8 cellular contexts compared by ENCODE assay signal in genomic region chr12:51923506-51924365, GRCh38. TPM values are rescaled to one million over a fixed set of nuclear protein-coding genes. Genes with fewer than 3 reads are reported as not detected.
DNase-seq lines count a peak whose midpoint lies in the region; ATAC-seq and TF ChIP-seq lines count a peak whose summit lies in the region.

No MANE protein-coding gene starts in this region.

- H3K4me1 Mint-ChIP-seq in activated CD8-positive, alpha-beta memory T cell treated with anti-CD3 and anti-CD28 coated beads, Interleukin-2, amount 10 ng/mL, durations not matched to agents 7 days and 5 days = peaks cover 4% of the 10 kb centered on the region
- peaks cover 59% of the 10 kb centered on the region for H3K4me1 Mint-ChIP-seq in nephron progenitor cell

- H3K27me3 ChIP-seq in esophagus (ENCODE audit: control insufficient read depth in 1 of 2, insufficient read depth in 2 of 2, low read length in 2 of 2) = no peaks in the 10 kb centered on the region
- peaks cover 6 to 9% of the 10 kb centered on the region in 2 donors for H3K27me3 ChIP-seq in stomach smooth muscle (ENCODE audit: control insufficient read depth in 1 of 2, insufficient read depth in 2 of 2, low read length in 2 of 2)

- peak overlapping the region; percentile 20; the same call in 1 of the 2 replicates for H3K4me3 ChIP-seq in AG10803 (ENCODE audit: low read length)
- H3K4me3 ChIP-seq in esophagus (ENCODE audit: low read depth in 1 of 2, low read length in 2 of 2) = no peak overlapping the region
- H3K4me3 ChIP-seq in stomach smooth muscle (ENCODE audit: low read length in 2 of 2) = peak overlapping the region in 1 of 2 donors; percentile 35

- CTCF ChIA-PET in activated CD8-positive, alpha-beta memory T cell treated with anti-CD3 and anti-CD28 coated beads, Interleukin-2, amount 10 ng/mL, durations not matched to agents 7 days and 5 days (lab: Charles Lee) = interaction anchor here (0.7 to 7.1 kb wide), 15 partner anchors 10 to 314 kb away, joined by 3 to 43 read pairs (median 5); partner anchors contain the start of gene ACVRL1

- H3K9me3 Mint-ChIP-seq in activated CD8-positive, alpha-beta memory T cell treated with anti-CD3 and anti-CD28 coated beads, Interleukin-2, amount 10 ng/mL, durations not matched to agents 7 days and 5 days (ENCODE audit: low read depth) = no peaks in the 10 kb centered on the region
- no peaks in the 10 kb centered on the region for H3K9me3 Mint-ChIP-seq in nephron progenitor cell

- H3K4me1 ChIP-seq in esophagus (ENCODE audit: control insufficient read depth in 2 of 2, insufficient read depth in 2 of 2, low read length in 1 of 2) (peaks cover 0 to 9% of the 10 kb centered on the region in 2 donors), stomach smooth muscle (ENCODE audit: control insufficient read depth, insufficient read depth, low read length) (peaks cover 14% of the 10 kb centered on the region)

- peaks cover 7% of the 10 kb centered on the region for H3K27me3 Mint-ChIP-seq in activated CD8-positive, alpha-beta memory T cell treated with anti-CD3 and anti-CD28 coated beads, Interleukin-2, amount 10 ng/mL, durations not matched to agents 7 days and 5 days
- peaks cover 15% of the 10 kb centered on the region for H3K27me3 Mint-ChIP-seq in nephron progenitor cell (ENCODE audit: low read depth, poor library complexity)

- H3K27ac Mint-ChIP-seq in activated CD8-positive, alpha-beta memory T cell treated with anti-CD3 and anti-CD28 coated beads, Interleukin-2, amount 10 ng/mL, durations not matched to agents 7 days and 5 days = no peak overlapping the region
- no peak overlapping the region for H3K27ac Mint-ChIP-seq in nephron progenitor cell

- H3K4me3 Mint-ChIP-seq in activated CD8-positive, alpha-beta memory T cell treated with anti-CD3 and anti-CD28 coated beads, Interleukin-2, amount 10 ng/mL, durations not matched to agents 7 days and 5 days = no peak overlapping the region
- H3K4me3 Mint-ChIP-seq in nephron progenitor cell = no peak overlapping the region

- H3K36me3 ChIP-seq in esophagus (ENCODE audit: control insufficient read depth in 2 of 2, insufficient read depth in 2 of 2, low read length in 1 of 2) = no peaks in the 10 kb centered on the region
- H3K36me3 ChIP-seq in stomach smooth muscle (ENCODE audit: control insufficient read depth in 2 of 2, insufficient read depth in 2 of 2, low read length in 2 of 2) = no peaks in the 10 kb centered on the region

- DNase-seq in AG10803 (ENCODE audit: low read depth) (peak; percentile 29), KBM-7 (peak; percentile 42), nephron progenitor cell (peak; percentile 73), NCI-H2081 (lab: John Stamatoyannopoulos, UW) (no peak)
- DNase-seq in activated CD8-positive, alpha-beta memory T cell treated with anti-CD3 and anti-CD28 coated beads, Interleukin-2, amount 10 ng/mL, durations not matched to agents 7 days and 5 days = peak; percentile 62

- H3K9me3 ChIP-seq in esophagus (ENCODE audit: control insufficient read depth in 2 of 2, insufficient read depth in 1 of 2, low read depth in 1 of 2, low read length in 1 of 2) (no peaks in the 10 kb centered on the region), stomach smooth muscle (ENCODE audit: control insufficient read depth in 2 of 2, low read length in 2 of 2) (no peaks in the 10 kb centered on the region)

- WGBS in esophagus, 2 donors = 30 to 32% methylated on average over 28 to 31 of the region's 31 CpGs

- H3K27ac ChIP-seq in esophagus (ENCODE audit: low read depth in 2 of 2, low read length in 1 of 2) (peak overlapping the region; percentile 67 to 70), stomach smooth muscle (ENCODE audit: low read length) (peak overlapping the region; percentile 11)

- no peak overlapping the region for H3K9ac ChIP-seq in stomach smooth muscle (ENCODE audit: low read length in 2 of 2)

- H3K36me3 Mint-ChIP-seq in activated CD8-positive, alpha-beta memory T cell treated with anti-CD3 and anti-CD28 coated beads, Interleukin-2, amount 10 ng/mL, durations not matched to agents 7 days and 5 days = no peaks in the 10 kb centered on the region
- H3K36me3 Mint-ChIP-seq in nephron progenitor cell (ENCODE audit: low read depth) = no peaks in the 10 kb centered on the region

- peak; percentile 78 for ATAC-seq in activated CD8-positive, alpha-beta memory T cell treated with anti-CD3 and anti-CD28 coated beads, Interleukin-2, amount 10 ng/mL, durations not matched to agents 7 days and 5 days
- ATAC-seq in HG02588 (IDR thresholded peaks at IDR 0.05; ENCODE audit: unreplicated experiment) = no peak

- in situ Hi-C loops in KBM-7 (cut with MboI; ENCODE audit: low pct_unique_long_range_greater_than_20kb, low sequenced_read_pairs) = no loop called here

- TF ChIP-seq CTCF in AG10803 (conservative IDR thresholded peaks at IDR 0.05; ENCODE audit: low read length) = peak; percentile 72
- TF ChIP-seq CTCF in nephron progenitor cell (IDR thresholded peaks at IDR 0.05) = peak; percentile 81

RNA-seq across cellular contexts. Expression of gene ACVRL1, which starts 16.4 kb away (rescaled TPM):
- not detected for total RNA-seq in activated CD8-positive, alpha-beta memory T cell treated with anti-CD3 and anti-CD28 coated beads, Interleukin-2, amount 10 ng/mL, durations not matched to agents 7 days and 5 days
- 1 to 10 TPM; 3.4 to 5.2 TPM for polyA plus RNA-seq in esophagus

RNA-seq across cellular contexts. Expression of gene ACVR1B, which starts 27.8 kb away (rescaled TPM):
- total RNA-seq in activated CD8-positive, alpha-beta memory T cell treated with anti-CD3 and anti-CD28 coated beads, Interleukin-2, amount 10 ng/mL, durations not matched to agents 7 days and 5 days = 1 to 10 TPM; 3.5 to 4.3 TPM
- polyA plus RNA-seq in esophagus = 10 to 100 TPM; 11.6 to 12.4 TPM

RNA-seq across cellular contexts. Expression of gene ANKRD33, which starts 35.8 kb away (rescaled TPM):
- total RNA-seq in activated CD8-positive, alpha-beta memory T cell treated with anti-CD3 and anti-CD28 coated beads, Interleukin-2, amount 10 ng/mL, durations not matched to agents 7 days and 5 days = not detected
- polyA plus RNA-seq in esophagus = not detected

Comparison
In these comparisons a context has a peak if more than half of its experiments do, and no peak if none do; other contexts are left out.
1. DNase-seq: peak in AG10803 (single experiment), KBM-7 (single experiment), activated CD8-positive, alpha-beta memory T cell treated with anti-CD3 and anti-CD28 coated beads, Interleukin-2, amount 10 ng/mL, durations not matched to agents 7 days and 5 days (single experiment) and nephron progenitor cell (single experiment); none in NCI-H2081 (0 of 2).